1 cellular context compared by ENCODE assay signal in the genomic region with DNA sequence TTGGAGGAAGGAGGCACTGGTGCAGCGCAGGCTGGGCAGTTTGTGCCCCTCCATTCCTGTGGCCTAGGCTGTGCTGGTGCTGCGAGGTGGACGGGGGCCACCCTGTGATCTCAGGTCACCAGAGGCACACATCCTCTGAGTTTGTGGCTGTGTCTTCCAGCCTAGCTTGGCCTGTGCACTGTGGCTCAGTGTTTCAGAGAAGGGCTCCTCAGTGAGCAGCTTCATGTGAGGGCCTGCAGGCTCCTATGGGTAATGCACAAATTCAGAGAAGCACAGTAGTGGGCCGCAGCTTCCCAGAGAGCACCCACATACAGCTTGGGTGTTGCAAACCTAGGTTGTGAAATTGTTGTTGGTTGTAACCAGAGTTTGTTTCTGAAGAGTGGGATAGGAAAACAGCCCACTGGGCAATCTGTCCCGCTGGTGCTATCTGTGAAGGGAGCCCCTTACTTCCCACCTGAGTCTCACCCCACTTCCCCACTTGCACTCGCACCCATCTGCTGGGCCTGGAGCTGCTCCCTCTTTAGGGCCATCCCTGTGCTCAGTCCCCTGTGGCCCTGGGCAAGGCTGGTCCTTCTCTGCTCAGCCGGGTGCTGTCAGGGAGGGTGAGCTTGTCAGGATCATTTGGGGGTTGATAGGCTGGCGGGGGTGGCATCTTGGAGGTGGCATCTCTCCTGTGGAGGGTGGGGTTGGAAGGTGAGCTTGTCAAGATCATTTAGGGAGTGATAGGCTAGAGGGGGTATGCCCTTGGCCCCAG.
TF ChIP-seq lines count a peak whose summit lies in the region.

No MANE protein-coding gene starts in this region.

TF ChIP-seq in HEK293T, 16 proteins besides CTCF, POLR2A, EP300 and RAD21 (continued from another document):
- TF ChIP-seq FOXK2 (IDR thresholded peaks at IDR 0.05) (no peak), SUZ12 (IDR thresholded peaks at IDR 0.05) (no peak), FOXM1 (IDR thresholded peaks at IDR 0.05; ENCODE audit: borderline replicate concordance) (no peak), SP1 (IDR thresholded peaks at IDR 0.05) (no peak), FOXA1 (IDR thresholded peaks at IDR 0.05) (no peak)
